In genomic region chr21:14382486-14382834, GRCh38 we compare ENCODE assay signal across 8 cellular contexts. TPM values are rescaled to one million over a fixed set of nuclear protein-coding genes. Genes with fewer than 3 reads are reported as not detected.
A peak's percentile ranks its signal among the peaks of the same experiment; 100 is the strongest.
DNase-seq lines count a peak whose midpoint lies in the region; ATAC-seq and TF ChIP-seq lines count a peak whose summit lies in the region.

No MANE protein-coding gene starts in this region.

- WGBS in sigmoid colon, 2 donors: 0 to 1% methylated on average over 9 of the region's 9 CpGs

- H3K36me3 ChIP-seq in sigmoid colon: peaks cover 0 to 10% (median 6%) of the 10 kb centered on the region in 4 donors

- peaks cover 0 to 29% (median 17%) of the 10 kb centered on the region in 4 donors for H3K4me1 ChIP-seq in sigmoid colon

- H3K4me3 ChIP-seq in sigmoid colon: peak overlapping the region; percentile 62 to 88 (median 80)

- no peaks in the 10 kb centered on the region for H3K9me3 ChIP-seq in sigmoid colon

- no peak for TF ChIP-seq EP300 in sigmoid colon (IDR thresholded peaks at IDR 0.05)

- no peak for TF ChIP-seq CTCF in sigmoid colon (IDR thresholded peaks at IDR 0.05)

- H3K27ac ChIP-seq in sigmoid colon: peak overlapping the region; percentile 82 to 93 (median 88)

- peak; percentile 40 to 52 for DNase-seq in activated CD4-positive, alpha-beta T cell treated with anti-CD3 and anti-CD28 coated beads, Interleukin-2, amount 50 U/mL, for 48 hours
- DNase-seq in germinal center (ENCODE audit: low spot score): peak; percentile 45
- no peak for DNase-seq in sigmoid colon
- DNase-seq in cerebellum (ENCODE audit: low spot score): no peak

- no peaks in the 10 kb centered on the region for H3K27me3 ChIP-seq in sigmoid colon

- intact Hi-C loops in sigmoid colon (cut with DNase I): loop anchor here (2.0 to 10.0 kb wide), 2 partner anchors 682 to 1352 kb away; partner anchors contain the start of gene NRIP1

- peak; percentile 0 for ATAC-seq in GM18517 (IDR thresholded peaks at IDR 0.05; ENCODE audit: unreplicated experiment)
- ATAC-seq in HG03565 (IDR thresholded peaks at IDR 0.05; ENCODE audit: unreplicated experiment): peak; percentile 0
- no peak for ATAC-seq in HG02571 (IDR thresholded peaks at IDR 0.05; ENCODE audit: unreplicated experiment)
- ATAC-seq in HG02970 (IDR thresholded peaks at IDR 0.05; ENCODE audit: low FRiP score, unreplicated experiment): no peak

- TF ChIP-seq POLR2A in sigmoid colon (IDR thresholded peaks at IDR 0.05): no peak

RNA-seq across cellular contexts. Expression of gene HSPA13, which starts 0.5 kb away (rescaled TPM):
- total RNA-seq in sigmoid colon: 10 to 100 TPM; 15.2 to 23.2 (median 15.8) TPM
- polyA plus RNA-seq in sigmoid colon: 1 to 10 TPM; 1.8 to 7.8 (median 5.1) TPM
- 88.9 TPM for total RNA-seq in cerebellum

Comparison
In these comparisons a context has a peak if more than half of its experiments do, and no peak if none do; other contexts are left out.
1. ATAC-seq: peak in GM18517 (single experiment) and HG03565 (single experiment); none in HG02571 (single experiment) and HG02970 (single experiment).
2. DNase-seq: peak in activated CD4-positive, alpha-beta T cell treated with anti-CD3 and anti-CD28 coated beads, Interleukin-2, amount 50 U/mL, for 48 hours (2 of 2) and germinal center (single experiment); none in sigmoid colon (single experiment) and cerebellum (single experiment).